14 cellular contexts compared by ENCODE assay signal in genomic region chr14:102481371-102481770, GRCh38.
"Had no signal": no experiment of that assay in that cellular context is flagged by ENCODE, and none has a peak within 500 bp of the region (broad histone marks: within the 10 kb centered on the region; RNA-seq: fewer than 3 reads in every experiment).

No MANE protein-coding gene starts in this region.

- H3K27me3 Mint-ChIP-seq: activated CD4-positive, alpha-beta memory T cell treated with anti-CD3 and anti-CD28 coated beads, Interleukin-2, amount 10 ng/mL, durations not matched to agents 7 days and 5 days; activated naive CD4-positive, alpha-beta T cell treated with anti-CD3 and anti-CD28 coated beads, Interleukin-2, amount 50 U/mL, for 24 hours; natural killer cell treated with Interleukin-12 subunit alpha and Interleukin-12 subunit beta and Interleukin-15 and Interleukin-18, amount 100 ng/mL, for 72 hours had no signal

- FAIRE-seq: kidney had no signal

- H3K27ac Mint-ChIP-seq: activated CD4-positive, alpha-beta memory T cell treated with anti-CD3 and anti-CD28 coated beads, Interleukin-2, amount 10 ng/mL, durations not matched to agents 7 days and 5 days; activated naive CD4-positive, alpha-beta T cell treated with anti-CD3 and anti-CD28 coated beads, Interleukin-2, amount 50 U/mL, for 24 hours; natural killer cell treated with Interleukin-12 subunit alpha and Interleukin-12 subunit beta and Interleukin-15 and Interleukin-18, amount 100 ng/mL, for 72 hours; T-helper 1 cell treated with Interleukin-12 subunit alpha and Interleukin-12 subunit beta and Interleukin-4 antibody, amounts not matched to agents 30 μg/mL and 1 μg/mL, for 36 hours; WTC11 had no signal

- H3K4me3 ChIP-seq: body of pancreas, skin epidermis had no signal

- H3K4me1 Mint-ChIP-seq: activated naive CD4-positive, alpha-beta T cell treated with anti-CD3 and anti-CD28 coated beads, Interleukin-2, amount 50 U/mL, for 24 hours; WTC11 had no signal

- ATAC-seq: activated T-cell treated with anti-CD3 and anti-CD28 coated beads, Interleukin-2, amount 50 U/mL, for 4 hours; body of pancreas; left ventricle myocardium superior; natural killer cell treated with Interleukin-12 subunit alpha and Interleukin-12 subunit beta and Interleukin-15 and Interleukin-18, amount 100 ng/mL, for 72 hours; stimulated activated naive CD8-positive, alpha-beta T cell treated with anti-CD3 and anti-CD28 coated beads, Interleukin-15, Interleukin-2, amounts not matched to agents 100 U/mL and 50 U/mL, for 24 hours; WTC11 had no signal

- H3K27ac ChIP-seq: body of pancreas had no signal

- H3K9me3 ChIP-seq: body of pancreas had no signal

- DNase-seq: activated CD4-positive, alpha-beta memory T cell treated with anti-CD3 and anti-CD28 coated beads, Interleukin-2, amount 10 ng/mL, durations not matched to agents 7 days and 5 days; activated CD4-positive, alpha-beta T cell treated with anti-CD3 and anti-CD28 coated beads for 4 hours; activated effector memory CD4-positive, alpha-beta T cell treated with anti-CD3 and anti-CD28 coated beads, Interleukin-2, amount 50 U/mL, for 16 hours; activated T-cell treated with anti-CD3 and anti-CD28 coated beads, Interleukin-2, amount 50 U/mL, for 4 hours; body of pancreas; kidney; left ventricle myocardium superior; mesenchymal stem cell; stimulated activated naive CD8-positive, alpha-beta T cell treated with anti-CD3 and anti-CD28 coated beads, Interleukin-15, Interleukin-2, amounts not matched to agents 100 U/mL and 50 U/mL, for 24 hours had no signal

- H3K27me3 ChIP-seq: body of pancreas had no signal

- H3K9me3 Mint-ChIP-seq: activated CD4-positive, alpha-beta memory T cell treated with anti-CD3 and anti-CD28 coated beads, Interleukin-2, amount 10 ng/mL, durations not matched to agents 7 days and 5 days; activated naive CD4-positive, alpha-beta T cell treated with anti-CD3 and anti-CD28 coated beads, Interleukin-2, amount 50 U/mL, for 24 hours; natural killer cell treated with Interleukin-12 subunit alpha and Interleukin-12 subunit beta and Interleukin-15 and Interleukin-18, amount 100 ng/mL, for 72 hours; T-helper 1 cell treated with Interleukin-12 subunit alpha and Interleukin-12 subunit beta and Interleukin-4 antibody, amounts not matched to agents 30 μg/mL and 1 μg/mL, for 36 hours had no signal

- H3K4me3 Mint-ChIP-seq: activated CD4-positive, alpha-beta memory T cell treated with anti-CD3 and anti-CD28 coated beads, Interleukin-2, amount 10 ng/mL, durations not matched to agents 7 days and 5 days; activated naive CD4-positive, alpha-beta T cell treated with anti-CD3 and anti-CD28 coated beads, Interleukin-2, amount 50 U/mL, for 24 hours; activated T-cell treated with anti-CD3 and anti-CD28 coated beads, Interleukin-2, amount 50 U/mL, for 4 hours; natural killer cell treated with Interleukin-12 subunit alpha and Interleukin-12 subunit beta and Interleukin-15 and Interleukin-18, amount 100 ng/mL, for 72 hours; T-helper 1 cell treated with Interleukin-12 subunit alpha and Interleukin-12 subunit beta and Interleukin-4 antibody, amounts not matched to agents 30 μg/mL and 1 μg/mL, for 36 hours; WTC11 had no signal
